16 cellular contexts compared by ENCODE assay signal in genomic region chr3:44418549-44418948, GRCh38. TPM values are rescaled to one million over a fixed set of nuclear protein-coding genes. Genes with fewer than 3 reads are reported as not detected.
DNase-seq lines count a peak whose midpoint lies in the region; ATAC-seq and TF ChIP-seq lines count a peak whose summit lies in the region.
"Had no signal": no experiment of that assay in that cellular context is flagged by ENCODE, and none has a peak within 500 bp of the region (broad histone marks: within the 10 kb centered on the region; RNA-seq: fewer than 3 reads in every experiment).

No MANE protein-coding gene starts in this region.

- no peak overlapping the region for H2AFZ ChIP-seq in DND-41 (ENCODE audit: low read depth, low read length)
- no peak overlapping the region for H2AFZ ChIP-seq in Karpas-422 (ENCODE audit: low read length)

- peak overlapping the region in 2 of 3 donors; percentile 71 to 81 for H3K27ac Mint-ChIP-seq in IgD-negative memory B cell
- H3K27ac Mint-ChIP-seq: activated CD4-positive, alpha-beta T cell treated with anti-CD3 and anti-CD28 coated beads, Interleukin-2, amount 10 ng/mL, durations not matched to agents 7 days and 5 days; stimulated activated naive CD8-positive, alpha-beta T cell treated with anti-CD3 and anti-CD28 coated beads, Interleukin-15, Interleukin-2, amounts not matched to agents 100 ng/mL and 50 ng/mL, for 24 hours had no signal

- H3K4me2 ChIP-seq in DND-41 (ENCODE audit: insufficient read depth, low read length), result no peak overlapping the region
- no peak overlapping the region for H3K4me2 ChIP-seq in Karpas-422 (ENCODE audit: low read depth, low read length, poor library complexity, severe bottlenecking)

- H3K27me3 Mint-ChIP-seq in IgD-negative memory B cell, result no peaks in the 10 kb centered on the region
- H3K27me3 Mint-ChIP-seq: activated CD4-positive, alpha-beta T cell treated with anti-CD3 and anti-CD28 coated beads, Interleukin-2, amount 10 ng/mL, durations not matched to agents 7 days and 5 days; stimulated activated naive CD8-positive, alpha-beta T cell treated with anti-CD3 and anti-CD28 coated beads, Interleukin-15, Interleukin-2, amounts not matched to agents 100 ng/mL and 50 ng/mL, for 24 hours had no signal

- H3K36me3 ChIP-seq in DND-41 (ENCODE audit: insufficient read depth, low read length), result no peaks in the 10 kb centered on the region
- no peaks in the 10 kb centered on the region for H3K36me3 ChIP-seq in lower lobe of right lung
- no peaks in the 10 kb centered on the region for H3K36me3 ChIP-seq in Karpas-422 (ENCODE audit: insufficient read depth, low read length)
- H3K36me3 ChIP-seq: pancreas had no signal

- H3K4me3 ChIP-seq in DND-41 (ENCODE audit: low read depth in 1 of 2, low read length in 2 of 2) (no peak overlapping the region), lower lobe of right lung (no peak overlapping the region), Karpas-422 (ENCODE audit: low read length) (no peak overlapping the region)
- H3K4me3 ChIP-seq: pancreas had no signal

- H4K20me1 ChIP-seq in DND-41 (ENCODE audit: insufficient read depth, low read length), result no peaks in the 10 kb centered on the region
- no peaks in the 10 kb centered on the region for H4K20me1 ChIP-seq in Karpas-422 (ENCODE audit: insufficient read depth, low read depth, low read length)

- intact Hi-C loops in lower lobe of right lung (cut with DNase I), result no loop called here

- no peak overlapping the region for H3K4me3 Mint-ChIP-seq in IgD-negative memory B cell
- H3K4me3 Mint-ChIP-seq: activated CD4-positive, alpha-beta T cell treated with anti-CD3 and anti-CD28 coated beads, Interleukin-2, amount 10 ng/mL, durations not matched to agents 7 days and 5 days; stimulated activated naive CD8-positive, alpha-beta T cell treated with anti-CD3 and anti-CD28 coated beads, Interleukin-15, Interleukin-2, amounts not matched to agents 100 ng/mL and 50 ng/mL, for 24 hours had no signal

- TF ChIP-seq CTCF in DND-41 (IDR thresholded peaks at IDR 0.05; ENCODE audit: borderline replicate concordance, extremely low read depth, low read length, poor library complexity, severe bottlenecking) (peak; percentile 46), lower lobe of right lung (IDR thresholded peaks at IDR 0.05) (peak; percentile 16)

- no peaks in the 10 kb centered on the region for H3K27me3 ChIP-seq in DND-41 (ENCODE audit: insufficient read depth, low read length, poor library complexity)
- no peaks in the 10 kb centered on the region for H3K27me3 ChIP-seq in lower lobe of right lung (ENCODE audit: low read depth)
- H3K27me3 ChIP-seq in Karpas-422 (ENCODE audit: low read length), result no peaks in the 10 kb centered on the region
- H3K27me3 ChIP-seq: pancreas had no signal

- no peaks in the 10 kb centered on the region for H3K4me1 ChIP-seq in DND-41 (ENCODE audit: insufficient read depth, low read length)
- no peaks in the 10 kb centered on the region for H3K4me1 ChIP-seq in lower lobe of right lung
- H3K4me1 ChIP-seq in Karpas-422 (ENCODE audit: low read length), result no peaks in the 10 kb centered on the region
- H3K4me1 ChIP-seq: pancreas had no signal

- H3K9me3 Mint-ChIP-seq in IgD-negative memory B cell, result no peaks in the 10 kb centered on the region
- H3K9me3 Mint-ChIP-seq: activated CD4-positive, alpha-beta T cell treated with anti-CD3 and anti-CD28 coated beads, Interleukin-2, amount 10 ng/mL, durations not matched to agents 7 days and 5 days; stimulated activated naive CD8-positive, alpha-beta T cell treated with anti-CD3 and anti-CD28 coated beads, Interleukin-15, Interleukin-2, amounts not matched to agents 100 ng/mL and 50 ng/mL, for 24 hours had no signal

- no peaks in the 10 kb centered on the region for H3K36me3 Mint-ChIP-seq in IgD-negative memory B cell

- no peak for ATAC-seq in DND-41 (ENCODE audit: insufficient read depth, low read depth)
- no peak for ATAC-seq in lower lobe of right lung
- ATAC-seq: left colon, pancreas had no signal

- H3K27ac ChIP-seq in DND-41 (ENCODE audit: low read length) (no peak overlapping the region), lower lobe of right lung (no peak overlapping the region), Karpas-422 (ENCODE audit: low read length) (no peak overlapping the region)
- H3K27ac ChIP-seq: pancreas had no signal

- no peaks in the 10 kb centered on the region for H3K4me1 Mint-ChIP-seq in IgD-negative memory B cell
- H3K4me1 Mint-ChIP-seq: activated CD4-positive, alpha-beta T cell treated with anti-CD3 and anti-CD28 coated beads, Interleukin-2, amount 10 ng/mL, durations not matched to agents 7 days and 5 days had no signal

- DNase-seq in DND-41 (no peak), dermis blood vessel endothelial cell (peak; percentile 12), lower lobe of right lung (no peak), NCI-H1417 treated with DMSO at 0.1 percent for 48 hours (lab: John Stamatoyannopoulos, UW) (no peak), GM19238 (ENCODE audit: insufficient read length, low spot score) (no peak), Karpas-422 (no peak)
- DNase-seq in activated T-cell treated with anti-CD3 and anti-CD28 coated beads, Interleukin-2, amount 50 U/mL, for 48 hours, result no peak
- DNase-seq: activated CD4-positive, alpha-beta T cell treated with anti-CD3 and anti-CD28 coated beads, Interleukin-2, amount 10 ng/mL, durations not matched to agents 7 days and 5 days; cerebellar nuclear complex; HCEC 1CT; left colon; NCI-H2029 treated with DMSO at 0.1 percent for 48 hours; pancreas; SW 1271 had no signal

- no peaks in the 10 kb centered on the region for H3K79me2 ChIP-seq in DND-41 (ENCODE audit: insufficient read depth, low read length)
- no peaks in the 10 kb centered on the region for H3K79me2 ChIP-seq in Karpas-422 (ENCODE audit: low read length)

- H3K9me3 ChIP-seq in DND-41 (ENCODE audit: insufficient read depth, low read length, severe bottlenecking), result no peaks in the 10 kb centered on the region
- no peaks in the 10 kb centered on the region for H3K9me3 ChIP-seq in lower lobe of right lung
- no peaks in the 10 kb centered on the region for H3K9me3 ChIP-seq in Karpas-422 (ENCODE audit: low read length)
- H3K9me3 ChIP-seq: pancreas had no signal

- H3K9me2 ChIP-seq in Karpas-422 (replicated peaks; ENCODE audit: insufficient read depth, low read length), result no peaks in the 10 kb centered on the region

- H3K9ac ChIP-seq in DND-41 (ENCODE audit: low read depth, low read length) (no peak overlapping the region), Karpas-422 (ENCODE audit: low read length) (no peak overlapping the region)

RNA-seq across cellular contexts. Expression of gene ZNF445, which starts 58.9 kb away (rescaled TPM):
- 2.7 TPM for polyA plus RNA-seq in IgD-negative memory B cell
- total RNA-seq in dermis blood vessel endothelial cell, result 9.2 and 10.6 TPM in 2 replicates
- 21.1 TPM for total RNA-seq in lower lobe of right lung
- total RNA-seq in Karpas-422 (2014; rRNA removed; shearing (Covaris generic); ENCODE audit: low replicate concordance), result 9.2 and 9.8 TPM in 2 replicates
